Comparison of ENCODE assay signal across 24 cellular contexts in genomic region chr7:151817315-151817690, GRCh38.
"Had no signal": no experiment of that assay in that cellular context is flagged by ENCODE, and none has a peak within 500 bp of the region (broad histone marks: within the 10 kb centered on the region; RNA-seq: fewer than 3 reads in every experiment).

No MANE protein-coding gene starts in this region.

- H3K4me2 ChIP-seq: hepatocyte had no signal

- H3K9me3 Mint-ChIP-seq: naive thymus-derived CD8-positive, alpha-beta T cell; nephron progenitor cell; stimulated activated naive CD8-positive, alpha-beta T cell treated with anti-CD3 and anti-CD28 coated beads, Interleukin-15, amount 100 ng/mL, for 72 hours had no signal

- H3K27me3 ChIP-seq: esophagus muscularis mucosa, gastroesophageal sphincter, heart left ventricle, left lung, pancreas, sigmoid colon, suprapubic skin, transverse colon, upper lobe of right lung, uterus had no signal

- H3K4me3 Mint-ChIP-seq: naive thymus-derived CD8-positive, alpha-beta T cell; nephron progenitor cell; stimulated activated naive CD8-positive, alpha-beta T cell treated with anti-CD3 and anti-CD28 coated beads, Interleukin-15, amount 100 ng/mL, for 72 hours had no signal

- H3K27me3 Mint-ChIP-seq: naive thymus-derived CD8-positive, alpha-beta T cell; stimulated activated naive CD8-positive, alpha-beta T cell treated with anti-CD3 and anti-CD28 coated beads, Interleukin-15, amount 100 ng/mL, for 72 hours had no signal

- H3K36me3 ChIP-seq: esophagus muscularis mucosa, gastroesophageal sphincter, heart left ventricle, left lung, pancreas, sigmoid colon, suprapubic skin, transverse colon, upper lobe of right lung, uterus had no signal

- H3K27ac ChIP-seq: coronary artery, esophagus muscularis mucosa, foreskin keratinocyte, gastroesophageal sphincter, heart left ventricle, hepatocyte, left lung, pancreas, sigmoid colon, suprapubic skin, transverse colon, upper lobe of right lung, uterus had no signal

- H2AFZ ChIP-seq: hepatocyte had no signal

- ATAC-seq: foreskin keratinocyte; gastroesophageal sphincter; heart left ventricle; left cardiac atrium; left lung; naive thymus-derived CD8-positive, alpha-beta T cell; pancreas; stimulated activated naive CD8-positive, alpha-beta T cell treated with anti-CD3 and anti-CD28 coated beads, Interleukin-15, amount 100 ng/mL, for 72 hours; upper lobe of right lung had no signal

- H3K27ac Mint-ChIP-seq: nephron progenitor cell, progenitor cell of endocrine pancreas had no signal

- H3K79me2 ChIP-seq: hepatocyte had no signal

- H3K9me3 ChIP-seq: esophagus muscularis mucosa, gastroesophageal sphincter, heart left ventricle, left lung, pancreas, sigmoid colon, suprapubic skin, transverse colon, upper lobe of right lung, uterus had no signal

- H3K4me1 ChIP-seq: foreskin keratinocyte, left lung, sigmoid colon, upper lobe of right lung, uterus had no signal

- DNase-seq: dermis blood vessel endothelial cell; effector memory CD4-positive, alpha-beta T cell; foreskin keratinocyte; left cardiac atrium; mammary epithelial cell; naive thymus-derived CD8-positive, alpha-beta T cell; nephron progenitor cell; occipital lobe; sigmoid colon; stimulated activated CD4-positive, alpha-beta T cell treated with anti-CD3 and anti-CD28 coated beads, Interleukin-4, amount 100 ng/mL, for 4 hours; stimulated activated naive CD4-positive, alpha-beta T cell; stimulated activated naive CD8-positive, alpha-beta T cell treated with anti-CD3 and anti-CD28 coated beads, Interleukin-15, amount 100 ng/mL, for 72 hours; transverse colon; upper lobe of right lung; uterus had no signal

- H3K4me3 ChIP-seq: coronary artery, esophagus muscularis mucosa, gastroesophageal sphincter, heart left ventricle, hepatocyte, left lung, pancreas, sigmoid colon, suprapubic skin, transverse colon, upper lobe of right lung, uterus had no signal
